Comparison of ENCODE assay signal across 15 cellular contexts in genomic region chr4:1293981-1294380, GRCh38. TPM values are rescaled to one million over a fixed set of nuclear protein-coding genes. Genes with fewer than 3 reads are reported as not detected.
DNase-seq lines count a peak whose midpoint lies in the region; ATAC-seq and TF ChIP-seq lines count a peak whose summit lies in the region.
"Had no signal": no experiment of that assay in that cellular context is flagged by ENCODE, and none has a peak within 500 bp of the region (broad histone marks: within the 10 kb centered on the region; RNA-seq: fewer than 3 reads in every experiment).

No MANE protein-coding gene starts in this region.

- H3K9me3 Mint-ChIP-seq in IgD-negative memory B cell (no peaks in the 10 kb centered on the region), nephron (no peaks in the 10 kb centered on the region), Calu3 (ENCODE audit: low read depth, unreplicated experiment) (no peaks in the 10 kb centered on the region)
- H3K9me3 Mint-ChIP-seq: HFFc6, naive B cell had no signal

- no peak for TF ChIP-seq POLR2A in esophagus muscularis mucosa (IDR thresholded peaks at IDR 0.05; ENCODE audit: low read depth)

- no peaks in the 10 kb centered on the region for H3K36me3 ChIP-seq in ACC112 (ENCODE audit: insufficient read depth, low read length)
- H3K36me3 ChIP-seq in esophagus muscularis mucosa = peaks cover 17 to 28% (median 25%) of the 10 kb centered on the region in 4 donors

- H3K4me3 Mint-ChIP-seq in IgD-negative memory B cell (peak overlapping the region in 3 of 4 donors; percentile 61 to 78 (median 67)), nephron (peak overlapping the region; percentile 46 to 74 (median 50)), Calu3 (ENCODE audit: low read depth, unreplicated experiment) (no peak overlapping the region)
- H3K4me3 Mint-ChIP-seq: HFFc6 had no signal

- no peaks in the 10 kb centered on the region for H3K9me3 ChIP-seq in esophagus muscularis mucosa
- H3K9me3 ChIP-seq: tibial artery had no signal

- H2AFZ ChIP-seq in ACC112 (ENCODE audit: low read length, unreplicated experiment) = no peak overlapping the region

- ATAC-seq in GM19467 (IDR thresholded peaks at IDR 0.05; ENCODE audit: unreplicated experiment) = no peak

- H3K27ac ChIP-seq in ACC112 (ENCODE audit: low read depth, low read length) = 0 out of 2 replicates have a peak overlapping the region, but pooled peaks have one; percentile 1
- peak overlapping the region in 1 of 2 donors; percentile 71 for H3K27ac ChIP-seq in coronary artery
- peak overlapping the region in 1 of 4 donors; percentile 8 for H3K27ac ChIP-seq in esophagus muscularis mucosa (replicated peaks in 1 of 4)

- WGBS in esophagus muscularis mucosa = 72% methylated on average over 15 of the region's 15 CpGs

- CTCF ChIA-PET in Calu3 (lab: Charles Lee) = no interaction called here

- H3K4me3 ChIP-seq in ACC112 (ENCODE audit: low read depth, low read length) (no peak overlapping the region), coronary artery (peak overlapping the region; percentile 18), esophagus muscularis mucosa (no peak overlapping the region)
- H3K4me3 ChIP-seq: tibial artery had no signal

- H3K27me3 ChIP-seq in ACC112 (ENCODE audit: insufficient read depth, low read length) (no peaks in the 10 kb centered on the region), esophagus muscularis mucosa (no peaks in the 10 kb centered on the region)
- H3K27me3 ChIP-seq: tibial artery had no signal

- TF ChIP-seq EP300 in esophagus muscularis mucosa (IDR thresholded peaks at IDR 0.05) = no peak

- H3K36me3 Mint-ChIP-seq in IgD-negative memory B cell (no peaks in the 10 kb centered on the region), nephron (ENCODE audit: low read depth) (no peaks in the 10 kb centered on the region), Calu3 (ENCODE audit: insufficient read depth, unreplicated experiment) (peaks cover 46% of the 10 kb centered on the region)

- TF ChIP-seq CTCF in coronary artery (IDR thresholded peaks at IDR 0.05) = no peak
- no peak for TF ChIP-seq CTCF in nephron (IDR thresholded peaks at IDR 0.05; ENCODE audit: unreplicated experiment in 3 of 3)
- no peak for TF ChIP-seq CTCF in esophagus muscularis mucosa (IDR thresholded peaks at IDR 0.05)
- TF ChIP-seq CTCF in Calu3 (IDR thresholded peaks at IDR 0.05; ENCODE audit: unreplicated experiment) = no peak

- intact Hi-C loops in esophagus muscularis mucosa (cut with DNase I) (no loop called here), Calu3 (cut with micrococcal nuclease; ENCODE audit: unreplicated experiment) (no loop called here)

- BruUV-seq in Calu3 (replicated peaks; lab: Mats Ljungman, UMichigan) = no TSS peak

- peaks cover 24% of the 10 kb centered on the region for H3K4me1 ChIP-seq in ACC112 (ENCODE audit: control insufficient read depth, insufficient read depth, low read length, unreplicated experiment)
- H3K4me1 ChIP-seq in esophagus muscularis mucosa = peaks cover 50 to 68% (median 57%) of the 10 kb centered on the region in 4 donors

- peaks cover 27 to 34% (median 28%) of the 10 kb centered on the region in 3 donors for H3K4me1 Mint-ChIP-seq in IgD-negative memory B cell
- H3K4me1 Mint-ChIP-seq in nephron = peaks cover 17% of the 10 kb centered on the region
- peaks cover 13% of the 10 kb centered on the region for H3K4me1 Mint-ChIP-seq in Calu3 (ENCODE audit: low read depth, unreplicated experiment)

- H3K27ac Mint-ChIP-seq in IgD-negative memory B cell = peak overlapping the region; percentile 73 to 95 (median 92)
- no peak overlapping the region for H3K27ac Mint-ChIP-seq in nephron
- H3K27ac Mint-ChIP-seq in Calu3 (ENCODE audit: unreplicated experiment) = no peak overlapping the region
- H3K27ac Mint-ChIP-seq: HFFc6 had no signal

- peaks cover 83% of the 10 kb centered on the region for H3K79me2 ChIP-seq in ACC112 (ENCODE audit: control insufficient read depth, insufficient read depth, low read length, unreplicated experiment)

- no peak for DNase-seq in coronary artery (ENCODE audit: low spot score)
- no peak for DNase-seq in esophagus muscularis mucosa (ENCODE audit: extremely low spot score)
- no peak for DNase-seq in activated CD4-positive, alpha-beta T cell treated with anti-CD3 and anti-CD28 coated beads, Interleukin-2, amount 50 U/mL, for 1 hour
- no peak for DNase-seq in Calu3
- DNase-seq: AML-193; effector CD8-positive, alpha-beta T cell; HFFc6; naive B cell; NCI-H1048; stimulated activated CD4-positive, alpha-beta T cell treated with anti-CD3 and anti-CD28 coated beads, Interleukin-4, amount 100 ng/mL, for 1 hour had no signal

- H3K27me3 Mint-ChIP-seq in IgD-negative memory B cell (no peaks in the 10 kb centered on the region), nephron (ENCODE audit: low read depth) (no peaks in the 10 kb centered on the region), Calu3 (ENCODE audit: unreplicated experiment) (no peaks in the 10 kb centered on the region)
- H3K27me3 Mint-ChIP-seq: naive B cell had no signal

RNA-seq across cellular contexts. Expression of gene MAEA, which starts 4.3 kb away (rescaled TPM):
- 67.1 TPM for polyA plus RNA-seq in IgD-negative memory B cell
- total RNA-seq in esophagus muscularis mucosa (10 to 100 TPM; 54.5 to 63.1 (median 59.8) TPM), Calu3 (2022) (59.0 and 59.6 TPM in 2 replicates)

RNA-seq across cellular contexts. Expression of gene CTBP1, which starts 45.1 kb away (rescaled TPM):
- 36.5 TPM for polyA plus RNA-seq in IgD-negative memory B cell
- total RNA-seq in esophagus muscularis mucosa = 100 to 1,000 TPM; 110 to 245 (median 172) TPM
- 115 and 130 TPM in 2 replicates for total RNA-seq in Calu3 (2022)

RNA-seq across cellular contexts. Expression of gene UVSSA, which starts 53.0 kb away (rescaled TPM):
- 9.5 TPM for polyA plus RNA-seq in IgD-negative memory B cell
- total RNA-seq in esophagus muscularis mucosa (10 to 100 TPM in 3 of 4 donors, 1 to 10 TPM in 1; 8.9 to 16.5 (median 13.1) TPM), Calu3 (2022) (19.9 and 22.6 TPM in 2 replicates)

Comparison
In these comparisons a context has a peak if more than half of its experiments do, and no peak if none do; other contexts are left out.
1. H3K27ac Mint-ChIP-seq: peak in IgD-negative memory B cell (3 of 3); none in nephron (0 of 3) and Calu3 (single experiment).